In the genomic region with DNA sequence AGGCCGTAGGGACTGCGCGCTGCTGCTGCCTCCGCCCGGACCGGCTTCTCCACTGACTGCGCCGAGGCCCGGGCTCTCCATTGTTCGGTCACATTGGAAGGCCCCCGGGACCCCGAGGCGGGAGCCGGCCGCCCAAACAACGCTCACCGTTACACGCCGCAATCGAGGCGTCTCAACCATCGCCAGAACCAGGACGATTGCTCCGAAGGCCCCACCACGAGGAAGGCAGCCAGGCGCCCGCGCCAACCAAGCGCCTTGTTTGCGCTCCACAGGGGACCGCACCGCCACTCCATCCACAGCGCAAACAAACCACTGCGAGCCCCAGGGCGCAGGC, we compare ENCODE assay signal across 8 cellular contexts. TPM values are rescaled to one million over a fixed set of nuclear protein-coding genes. Genes with fewer than 3 reads are reported as not detected.
DNase-seq lines count a peak whose midpoint lies in the region; ATAC-seq, FAIRE-seq and TF ChIP-seq lines count a peak whose summit lies in the region.

No MANE protein-coding gene starts in this region.

- H3K4me3 ChIP-seq in HAP-1 (peak overlapping the region; percentile 74), fibroblast of lung (replicated peaks in 1 of 4; ENCODE audit: control extremely low read depth in 1 of 4, insufficient read depth in 1 of 4, low read depth in 3 of 4, low read length in 4 of 4) (peak overlapping the region; percentile 95 to 98 (median 96)), pancreas (peak overlapping the region; percentile 80 to 95 (median 90))

- H3K4me2 ChIP-seq in fibroblast of lung (ENCODE audit: extremely low read depth, insufficient read depth, low read length) = peak overlapping the region; percentile 46

- H3K9ac ChIP-seq in fibroblast of lung (ENCODE audit: insufficient read depth, low read length) = peak overlapping the region; percentile 74

- no peaks in the 10 kb centered on the region for H3K27me3 ChIP-seq in HAP-1 (ENCODE audit: low read depth)
- H3K27me3 ChIP-seq in fibroblast of lung (ENCODE audit: control insufficient read depth, insufficient read depth, low read length) = no peaks in the 10 kb centered on the region
- H3K27me3 ChIP-seq in pancreas = no peaks in the 10 kb centered on the region

- H2AFZ ChIP-seq in fibroblast of lung (ENCODE audit: low read length) = no peak overlapping the region

- H3K36me3 ChIP-seq in HAP-1 (replicated peaks) = peaks cover 25% of the 10 kb centered on the region
- H3K36me3 ChIP-seq in fibroblast of lung (ENCODE audit: control insufficient read depth, insufficient read depth, low read length) = peaks cover 8% of the 10 kb centered on the region
- H3K36me3 ChIP-seq in pancreas = peaks cover 0 to 25% (median 24%) of the 10 kb centered on the region in 3 donors

- FAIRE-seq in pancreas (lab: Jason Lieb, UNC) (no peak), H54 (lab: Jason Lieb, UNC) (no peak)

- H3K9me3 ChIP-seq in HAP-1 = no peaks in the 10 kb centered on the region
- H3K9me3 ChIP-seq in fibroblast of lung (ENCODE audit: control insufficient read depth, insufficient read depth, low read depth, low read length) = no peaks in the 10 kb centered on the region
- H3K9me3 ChIP-seq in pancreas = no peaks in the 10 kb centered on the region

- in situ Hi-C loops in HAP-1 (cut with MboI; ENCODE audit: low sequenced_read_pairs) = loop anchor here (5.0 to 10.0 kb wide), 2 partner anchors 59 to 306 kb away; no protein-coding TSS in a partner anchor

- H3K4me1 ChIP-seq in HAP-1 (peaks cover 27% of the 10 kb centered on the region), fibroblast of lung (ENCODE audit: control insufficient read depth, extremely low read depth, insufficient read depth, low read length) (peaks cover 4% of the 10 kb centered on the region), pancreas (peaks cover 0 to 21% (median 21%) of the 10 kb centered on the region in 3 donors)

- intact Hi-C loops in pancreas (cut with DNase I) = loop anchor here in 2 of 3 donors (5.0 kb wide), 3 partner anchors 79 to 304 kb away; no protein-coding TSS in a partner anchor

- peaks cover 5% of the 10 kb centered on the region for H4K20me1 ChIP-seq in fibroblast of lung (ENCODE audit: control insufficient read depth, extremely low read depth, insufficient read depth, low read length)

- DNase-seq in HAP-1 (ENCODE audit: low spot score in 2 of 2) = no peak
- no peak for DNase-seq in fibroblast of lung (ENCODE audit: low read depth in 2 of 2)
- DNase-seq in pancreas = peak in 2 of 6 donors; percentile 13 to 84
- DNase-seq in NCI-H128 (lab: John Stamatoyannopoulos, UW; ENCODE audit: unreplicated experiment) = no peak
- DNase-seq in H54 (ENCODE audit: insufficient read length, low spot score) = no peak
- no peak for DNase-seq in NCI-H1694 (lab: John Stamatoyannopoulos, UW)
- no peak for DNase-seq in NCI-H1436 (lab: John Stamatoyannopoulos, UW)

- 0 to 2% methylated on average over 35 of the region's 35 CpGs for WGBS in pancreas, 2 donors

- peaks cover 36% of the 10 kb centered on the region for H3K79me2 ChIP-seq in fibroblast of lung (ENCODE audit: control insufficient read depth, insufficient read depth, low read length)

- ATAC-seq in SK-N-SH treated with all-trans-retinoic acid at 6 μM for 48 hours (peak; percentile 6; the same call in 2 of the 3 replicates), pancreas (peak; percentile 1 to 15 (median 8))

- TF ChIP-seq CTCF in fibroblast of lung (conservative IDR thresholded peaks at IDR 0.05 in 1 of 2, IDR thresholded peaks at IDR 0.05 in 1 of 2; ENCODE audit: low read depth in 1 of 2, low read length in 2 of 2) (no peak), pancreas (IDR thresholded peaks at IDR 0.05) (no peak)

- H3K27ac ChIP-seq in fibroblast of lung (ENCODE audit: insufficient read depth, low read length) (peak overlapping the region; percentile 86), pancreas (peak overlapping the region; percentile 92 to 99 (median 96))

- TF ChIP-seq POLR2A in H54 (IDR thresholded peaks at IDR 0.05; ENCODE audit: low read depth, low read length) = no peak

TF ChIP-seq in SK-N-SH treated with all-trans-retinoic acid at 6 μM for 48 hours, 23 proteins besides CTCF, POLR2A, EP300 and RAD21:
- TF ChIP-seq, protein P1, sequence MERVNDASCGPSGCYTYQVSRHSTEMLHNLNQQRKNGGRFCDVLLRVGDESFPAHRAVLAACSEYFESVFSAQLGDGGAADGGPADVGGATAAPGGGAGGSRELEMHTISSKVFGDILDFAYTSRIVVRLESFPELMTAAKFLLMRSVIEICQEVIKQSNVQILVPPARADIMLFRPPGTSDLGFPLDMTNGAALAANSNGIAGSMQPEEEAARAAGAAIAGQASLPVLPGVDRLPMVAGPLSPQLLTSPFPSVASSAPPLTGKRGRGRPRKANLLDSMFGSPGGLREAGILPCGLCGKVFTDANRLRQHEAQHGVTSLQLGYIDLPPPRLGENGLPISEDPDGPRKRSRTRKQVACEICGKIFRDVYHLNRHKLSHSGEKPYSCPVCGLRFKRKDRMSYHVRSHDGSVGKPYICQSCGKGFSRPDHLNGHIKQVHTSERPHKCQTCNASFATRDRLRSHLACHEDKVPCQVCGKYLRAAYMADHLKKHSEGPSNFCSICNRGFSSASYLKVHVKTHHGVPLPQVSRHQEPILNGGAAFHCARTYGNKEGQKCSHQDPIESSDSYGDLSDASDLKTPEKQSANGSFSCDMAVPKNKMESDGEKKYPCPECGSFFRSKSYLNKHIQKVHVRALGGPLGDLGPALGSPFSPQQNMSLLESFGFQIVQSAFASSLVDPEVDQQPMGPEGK (CRISPR knock-in tag; IDR thresholded peaks at IDR 0.05; ENCODE audit: borderline replicate concordance) = no peak

RNA-seq across cellular contexts. Expression of gene GLUL, which starts 0.6 kb away (rescaled TPM):
- total RNA-seq in fibroblast of lung (423 and 523 TPM in 2 replicates), pancreas (100 to 1,000 TPM; 261 to 512 (median 332) TPM)
- polyA plus RNA-seq in fibroblast of lung (187 and 232 TPM in 2 replicates), pancreas (100 to 1,000 TPM; 178 to 237 TPM)
- polyA plus RNA-seq in fibroblast of lung (2012) = 200 and 218 TPM in 2 replicates
- polyA minus RNA-seq in fibroblast of lung (ENCODE audit: low replicate concordance) = 354 and 397 TPM in 2 replicates

RNA-seq across cellular contexts. Expression of gene TEDDM1, which starts 9.5 kb away (rescaled TPM):
- total RNA-seq in fibroblast of lung (not detected in 2 replicates), pancreas (not detected)
- polyA plus RNA-seq in fibroblast of lung (not detected in 2 replicates), pancreas (under 1 TPM in 1 of 2 donors, not detected in 1; 0.05 TPM)
- not detected in 2 replicates for polyA plus RNA-seq in fibroblast of lung (2012)
- not detected in 2 replicates for polyA minus RNA-seq in fibroblast of lung (ENCODE audit: low replicate concordance)

RNA-seq across cellular contexts. Expression of gene RGSL1, which starts 59.0 kb away (rescaled TPM):
- total RNA-seq in fibroblast of lung = not detected in 2 replicates
- polyA plus RNA-seq in fibroblast of lung = not detected in 2 replicates
- not detected in 2 replicates for polyA plus RNA-seq in fibroblast of lung (2012)
- polyA minus RNA-seq in fibroblast of lung (ENCODE audit: low replicate concordance) = not detected in 2 replicates
- total RNA-seq in pancreas = not detected
- polyA plus RNA-seq in pancreas = not detected
